In the genomic region with DNA sequence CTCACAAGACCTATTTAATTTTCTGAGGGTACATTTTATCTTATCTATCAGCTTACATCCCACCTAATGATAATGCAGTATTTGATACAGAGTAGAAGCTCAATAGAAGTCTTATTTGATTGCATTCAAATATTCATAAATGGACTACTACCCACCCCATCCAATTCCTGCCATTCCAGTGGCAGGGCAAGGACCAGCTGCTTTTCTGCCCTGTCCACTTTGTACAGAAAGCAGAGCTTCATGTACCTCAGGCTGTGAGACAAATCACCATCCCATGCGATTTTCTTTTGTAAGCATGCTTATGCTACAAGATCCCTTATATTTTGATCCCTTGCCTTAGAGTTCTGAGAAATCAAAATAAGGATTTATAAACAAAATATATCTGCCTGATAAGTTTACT, we compare ENCODE assay signal across 9 cellular contexts.
"Had no signal": no experiment of that assay in that cellular context is flagged by ENCODE, and none has a peak within 500 bp of the region (broad histone marks: within the 10 kb centered on the region; RNA-seq: fewer than 3 reads in every experiment).

No MANE protein-coding gene starts in this region.

- ATAC-seq: GM23338, HCT116 had no signal

- H3K27ac ChIP-seq: GM23248 had no signal

- H3K36me3 ChIP-seq: HAP-1 had no signal

- H2AFZ ChIP-seq: GM23248, GM23338 had no signal

- H3K9ac ChIP-seq: GM23248 had no signal

- H3K4me2 ChIP-seq: GM23338 had no signal

- H3K4me3 ChIP-seq: GM23248, GM23338, HAP-1 had no signal

- DNase-seq: GM23248, GOT3, H7, H9, HCEC 1CT, HFFc6 had no signal

- H3K27ac Mint-ChIP-seq: GM23338, H9, HFFc6 had no signal

- H3K4me1 Mint-ChIP-seq: GM23338, H9 had no signal

- H3K9me3 Mint-ChIP-seq: GM23338, H9, HFFc6 had no signal

- H3K9me3 ChIP-seq: HAP-1 had no signal

- H3K4me3 Mint-ChIP-seq: GM23338, H9, HFFc6 had no signal
